Comparison of ENCODE assay signal across 12 cellular contexts in genomic region chr20:48897298-48898044, GRCh38. TPM values are rescaled to one million over a fixed set of nuclear protein-coding genes. Genes with fewer than 3 reads are reported as not detected.
A peak's percentile ranks its signal among the peaks of the same experiment; 100 is the strongest.
DNase-seq lines count a peak whose midpoint lies in the region; ATAC-seq and TF ChIP-seq lines count a peak whose summit lies in the region.
"Had no signal": no experiment of that assay in that cellular context is flagged by ENCODE, and none has a peak within 500 bp of the region (broad histone marks: within the 10 kb centered on the region; RNA-seq: fewer than 3 reads in every experiment).

No MANE protein-coding gene starts in this region.

- H3K9me3 ChIP-seq in Karpas-422 (ENCODE audit: low read length) = no peaks in the 10 kb centered on the region
- H3K9me3 ChIP-seq: neutrophil had no signal

- no peak overlapping the region for H3K27ac ChIP-seq in Karpas-422 (ENCODE audit: low read length)
- H3K27ac ChIP-seq: neutrophil had no signal

- no peak for TF ChIP-seq CTCF in AG09319 (IDR thresholded peaks at IDR 0.05; ENCODE audit: low read depth, low read length)
- TF ChIP-seq CTCF in astrocyte of the spinal cord (IDR thresholded peaks at IDR 0.05; ENCODE audit: low read depth, low read length) = no peak

- H2AFZ ChIP-seq in Karpas-422 (ENCODE audit: low read length) = no peak overlapping the region

- no peaks in the 10 kb centered on the region for H3K9me2 ChIP-seq in Karpas-422 (replicated peaks; ENCODE audit: insufficient read depth, low read length)

- in situ Hi-C loops in astrocyte of the spinal cord (cut with HindIII; ENCODE audit: low sequenced_read_pairs) = no loop called here

- no peak for ATAC-seq in stimulated activated effector memory CD8-positive, alpha-beta T cell treated with anti-CD3 and anti-CD28 coated beads, Interleukin-12 subunit alpha, Interleukin-12 subunit beta, amount 100 ng/mL, for 72 hours

- no peak overlapping the region for H3K4me3 Mint-ChIP-seq in stimulated activated effector memory CD8-positive, alpha-beta T cell treated with anti-CD3 and anti-CD28 coated beads, Interleukin-12 subunit alpha, Interleukin-12 subunit beta, amount 100 ng/mL, for 72 hours
- H3K4me3 Mint-ChIP-seq: T-helper 1 cell treated with Interleukin-12 subunit alpha and Interleukin-12 subunit beta and Interleukin-4 antibody, amounts not matched to agents 30 μg/mL and 1 μg/mL, for 36 hours had no signal

- no peaks in the 10 kb centered on the region for H3K79me2 ChIP-seq in Karpas-422 (ENCODE audit: low read length)

- peak overlapping the region; percentile 72 for H3K4me2 ChIP-seq in Karpas-422 (ENCODE audit: low read depth, low read length, poor library complexity, severe bottlenecking)

- H3K36me3 ChIP-seq in Karpas-422 (ENCODE audit: insufficient read depth, low read length) = no peaks in the 10 kb centered on the region
- H3K36me3 ChIP-seq: neutrophil had no signal

- no peak overlapping the region for H3K27ac Mint-ChIP-seq in stimulated activated effector memory CD8-positive, alpha-beta T cell treated with anti-CD3 and anti-CD28 coated beads, Interleukin-12 subunit alpha, Interleukin-12 subunit beta, amount 100 ng/mL, for 72 hours
- H3K27ac Mint-ChIP-seq: T-helper 1 cell treated with Interleukin-12 subunit alpha and Interleukin-12 subunit beta and Interleukin-4 antibody, amounts not matched to agents 30 μg/mL and 1 μg/mL, for 36 hours had no signal

- no peak overlapping the region for H3K9ac ChIP-seq in Karpas-422 (ENCODE audit: low read length)

- peak; percentile 53 for DNase-seq in AG09319 (ENCODE audit: extremely low read depth, low read depth)
- DNase-seq in Karpas-422 = peak; percentile 89
- peak; percentile 86 for DNase-seq in astrocyte of the spinal cord (ENCODE audit: low read depth, low spot score)
- DNase-seq in lung microvascular endothelial cell (ENCODE audit: low read depth in 2 of 2) = peak; percentile 58 to 87
- DNase-seq in NCI-H2227 treated with DMSO at 0.1 percent for 48 hours (lab: John Stamatoyannopoulos, UW) = no peak
- DNase-seq in midbrain (lab: John Stamatoyannopoulos, UW) = no peak
- DNase-seq in NCI-H1105 (lab: John Stamatoyannopoulos, UW) = no peak
- no peak for DNase-seq in stimulated activated effector memory CD8-positive, alpha-beta T cell treated with anti-CD3 and anti-CD28 coated beads, Interleukin-12 subunit alpha, Interleukin-12 subunit beta, amount 100 ng/mL, for 72 hours (ENCODE audit: low spot score in 2 of 2)
- DNase-seq: activated gamma-delta T cell, NCI-H1092 treated with DMSO at 0.1 percent for 48 hours had no signal

- H3K4me1 ChIP-seq in Karpas-422 (ENCODE audit: low read length) = peaks cover 15% of the 10 kb centered on the region

- H3K9me3 Mint-ChIP-seq in stimulated activated effector memory CD8-positive, alpha-beta T cell treated with anti-CD3 and anti-CD28 coated beads, Interleukin-12 subunit alpha, Interleukin-12 subunit beta, amount 100 ng/mL, for 72 hours = no peaks in the 10 kb centered on the region
- H3K9me3 Mint-ChIP-seq: T-helper 1 cell treated with Interleukin-12 subunit alpha and Interleukin-12 subunit beta and Interleukin-4 antibody, amounts not matched to agents 30 μg/mL and 1 μg/mL, for 36 hours had no signal

- H3K27me3 ChIP-seq in Karpas-422 (ENCODE audit: low read length) = no peaks in the 10 kb centered on the region
- H3K27me3 ChIP-seq: neutrophil had no signal

- H3K36me3 Mint-ChIP-seq in stimulated activated effector memory CD8-positive, alpha-beta T cell treated with anti-CD3 and anti-CD28 coated beads, Interleukin-12 subunit alpha, Interleukin-12 subunit beta, amount 100 ng/mL, for 72 hours = no peaks in the 10 kb centered on the region

- H4K20me1 ChIP-seq in Karpas-422 (ENCODE audit: insufficient read depth, low read depth, low read length) = no peaks in the 10 kb centered on the region; the same call in 1 of the 2 replicates

- H3K4me1 Mint-ChIP-seq in stimulated activated effector memory CD8-positive, alpha-beta T cell treated with anti-CD3 and anti-CD28 coated beads, Interleukin-12 subunit alpha, Interleukin-12 subunit beta, amount 100 ng/mL, for 72 hours = peaks cover 5% of the 10 kb centered on the region

- H3K4me3 ChIP-seq in Karpas-422 (ENCODE audit: low read length) = peak overlapping the region; percentile 45
- H3K4me3 ChIP-seq in astrocyte of the spinal cord (ENCODE audit: low read depth, low read length) = no peak overlapping the region

RNA-seq across cellular contexts. Expression of gene ARFGEF2, which starts 24.0 kb away (rescaled TPM):
- 28.7 and 37.9 TPM in 2 replicates for total RNA-seq in Karpas-422 (2014; rRNA removed; shearing (Covaris generic); ENCODE audit: low replicate concordance)
- 36.0 and 51.6 TPM in 2 replicates for total RNA-seq in lung microvascular endothelial cell

Comparison
In these comparisons a context has a peak if more than half of its experiments do, and no peak if none do; other contexts are left out.
1. DNase-seq: peak in AG09319 (single experiment), Karpas-422 (single experiment), astrocyte of the spinal cord (single experiment) and lung microvascular endothelial cell (2 of 2); none in NCI-H2227 treated with DMSO at 0.1 percent for 48 hours (single experiment), midbrain (single experiment), NCI-H1105 (single experiment) and stimulated activated effector memory CD8-positive, alpha-beta T cell treated with anti-CD3 and anti-CD28 coated beads, Interleukin-12 subunit alpha, Interleukin-12 subunit beta, amount 100 ng/mL, for 72 hours (0 of 2).